ENCODE assay signal across 22 cellular contexts in the genomic region with DNA sequence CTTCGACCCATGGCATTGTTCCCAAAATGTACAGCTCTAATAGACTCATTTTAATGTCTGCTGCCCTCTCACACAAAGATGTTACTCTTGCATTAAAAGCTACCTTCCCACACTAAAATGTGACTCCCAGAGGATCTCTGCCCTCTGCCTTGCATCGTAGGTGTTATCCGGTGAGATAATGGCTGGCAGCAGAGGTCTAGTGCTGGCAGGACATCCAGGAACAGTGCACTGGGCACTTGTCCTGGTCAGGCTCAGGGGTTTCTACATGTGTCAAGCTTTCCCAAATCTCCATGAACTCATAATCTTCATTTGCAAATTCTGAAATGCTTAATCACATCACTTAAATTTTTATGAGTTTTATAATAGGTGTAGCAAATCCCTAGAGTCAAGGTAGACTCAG.
"Had no signal": no experiment of that assay in that cellular context is flagged by ENCODE, and none has a peak within 500 bp of the region (broad histone marks: within the 10 kb centered on the region; RNA-seq: fewer than 3 reads in every experiment).

No MANE protein-coding gene starts in this region.

- H3K4me3 ChIP-seq: dorsolateral prefrontal cortex, gastrocnemius medialis, mucosa of descending colon, prostate gland, sigmoid colon, testis, tibial artery had no signal

- H3K36me3 ChIP-seq: gastrocnemius medialis, prostate gland, sigmoid colon, tibial artery had no signal

- ATAC-seq: gastrocnemius medialis; left colon; mucosa of descending colon; natural killer cell treated with Interleukin-12 subunit alpha and Interleukin-12 subunit beta and Interleukin-15 and Interleukin-18, amount 100 ng/mL, for 72 hours; stimulated activated memory B cell treated with anti-CD40 and anti-IgM and Interleukin-4, amounts not matched to agents 10 μg/mL and 1 μg/mL and 100 μg/mL, for 72 hours; stimulated activated naive CD8-positive, alpha-beta T cell treated with anti-CD3 and anti-CD28 coated beads, Interleukin-15, Interleukin-2, amounts not matched to agents 100 U/mL and 50 U/mL, for 24 hours had no signal

- DNase-seq: effector CD4-positive, alpha-beta T cell; gastrocnemius medialis; head of caudate nucleus; hypothalamus; immature natural killer cell; islet precursor cell; kidney glomerular epithelial cell; left colon; mesenchymal stem cell; mucosa of descending colon; naive B cell; sigmoid colon; stimulated activated CD4-positive, alpha-beta T cell treated with anti-CD3 and anti-CD28 coated beads, Interleukin-2, amount 100 ng/mL, for 24 hours; stimulated activated CD4-positive, alpha-beta T cell treated with anti-CD3 and anti-CD28 coated beads, Interleukin-4, amount 100 ng/mL, for 4 hours; stimulated activated naive CD8-positive, alpha-beta T cell treated with anti-CD3 and anti-CD28 coated beads, Interleukin-15, Interleukin-2, amounts not matched to agents 100 U/mL and 50 U/mL, for 24 hours; testis; tibial artery had no signal

- H3K4me1 ChIP-seq: gastrocnemius medialis, parathyroid adenoma, prostate gland, sigmoid colon, testis, tibial artery had no signal

- H3K9me3 ChIP-seq: gastrocnemius medialis, mucosa of descending colon, prostate gland, sigmoid colon, testis, tibial artery had no signal

- H3K27me3 ChIP-seq: dorsolateral prefrontal cortex, gastrocnemius medialis, sigmoid colon, testis, tibial artery had no signal

- H3K27ac ChIP-seq: gastrocnemius medialis, parathyroid adenoma, prostate gland, sigmoid colon, testis, tibial artery had no signal
